9 cellular contexts compared by ENCODE assay signal in the genomic region with DNA sequence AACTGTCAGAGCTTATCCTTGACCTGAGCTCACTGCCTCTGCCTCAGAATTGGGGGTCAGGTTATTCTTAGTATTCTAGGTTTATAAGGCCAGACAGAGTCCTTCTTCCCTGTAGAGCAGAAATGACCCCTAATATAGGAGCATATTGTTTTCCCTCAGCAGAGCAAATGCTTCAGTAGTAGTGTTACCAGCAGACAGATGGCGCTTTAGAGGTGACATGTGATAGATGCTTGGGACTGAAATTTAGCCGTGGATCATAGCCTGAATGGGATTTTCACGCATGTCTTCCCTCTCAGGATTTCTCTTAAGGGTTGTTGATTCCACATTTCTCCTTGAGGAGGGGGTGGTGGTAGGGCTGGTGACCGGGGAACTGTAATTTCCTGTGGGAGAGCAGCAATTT. TPM values are rescaled to one million over a fixed set of nuclear protein-coding genes. Genes with fewer than 3 reads are reported as not detected.
DNase-seq lines count a peak whose midpoint lies in the region; ATAC-seq, FAIRE-seq and TF ChIP-seq lines count a peak whose summit lies in the region.
"Had no signal": no experiment of that assay in that cellular context is flagged by ENCODE, and none has a peak within 500 bp of the region (broad histone marks: within the 10 kb centered on the region; RNA-seq: fewer than 3 reads in every experiment).

No MANE protein-coding gene starts in this region.

- CTCF ChIA-PET in HEK293T (lab: Yijun Ruan, JAX) = interaction anchor here (1.0 to 2.4 kb wide), 4 partner anchors 13 to 39 kb away, joined by 4 to 20 read pairs (median 9); no protein-coding TSS in a partner anchor

- no peaks in the 10 kb centered on the region for H3K9me1 ChIP-seq in keratinocyte (ENCODE audit: control insufficient read depth, extremely low read depth, insufficient read depth, low read length)

- peaks cover 0 to 4% of the 10 kb centered on the region in 2 experiments for H3K36me3 ChIP-seq in keratinocyte (ENCODE audit: control insufficient read depth in 2 of 2, extremely low read depth in 1 of 2, insufficient read depth in 2 of 2, low read length in 2 of 2)

- peaks cover 4% of the 10 kb centered on the region for H4K20me1 ChIP-seq in keratinocyte (ENCODE audit: control insufficient read depth, extremely low read depth, insufficient read depth, low read length)

- H3K9ac ChIP-seq in keratinocyte (ENCODE audit: control insufficient read depth, extremely low read depth, insufficient read depth, low read length) = no peak overlapping the region

- FAIRE-seq in keratinocyte (lab: Jason Lieb, UNC) = no peak

- no peaks in the 10 kb centered on the region for H3K27me3 ChIP-seq in keratinocyte (ENCODE audit: control insufficient read depth, extremely low read depth, insufficient read depth, low read length)

- POLR2A ChIA-PET in HEK293T (lab: Yijun Ruan, JAX) = no interaction called here

- peak; percentile 46 to 62 (median 53) for TF ChIP-seq CTCF in keratinocyte (optimal IDR thresholded peaks at IDR 0.05 in 1 of 3, IDR thresholded peaks at IDR 0.05 in 1 of 3, conservative IDR thresholded peaks at IDR 0.05 in 1 of 3; ENCODE audit: extremely low read depth in 1 of 3, insufficient read depth in 2 of 3, low read length in 3 of 3)

- H3K79me2 ChIP-seq in keratinocyte (ENCODE audit: control insufficient read depth, insufficient read depth, low read length) = peaks cover 23% of the 10 kb centered on the region

- ATAC-seq in GM18511 (IDR thresholded peaks at IDR 0.05; ENCODE audit: unreplicated experiment) = no peak
- ATAC-seq in HG03342 (IDR thresholded peaks at IDR 0.05; ENCODE audit: unreplicated experiment) = no peak

- no peak overlapping the region for H2AFZ ChIP-seq in keratinocyte (ENCODE audit: control insufficient read depth, low read length)

- H3K9me3 ChIP-seq in keratinocyte (ENCODE audit: control insufficient read depth, low read depth, low read length) = no peaks in the 10 kb centered on the region

- H3K27ac ChIP-seq in keratinocyte (ENCODE audit: control insufficient read depth, insufficient read depth, low read length) = no peak overlapping the region

- peak; percentile 43 for DNase-seq in COLO829 (ENCODE audit: low spot score)
- DNase-seq in HEK293T (ENCODE audit: extremely low spot score) = peak; percentile 54
- peak; percentile 43 for DNase-seq in SW480 (ENCODE audit: low spot score)
- DNase-seq in keratinocyte (ENCODE audit: low read depth, low spot score) = no peak
- DNase-seq in NCI-H510A (lab: John Stamatoyannopoulos, UW) = no peak
- no peak for DNase-seq in NCI-H774 (lab: John Stamatoyannopoulos, UW)
- DNase-seq: NCI-H2107 had no signal

- no peak overlapping the region for H3K4me2 ChIP-seq in keratinocyte (ENCODE audit: control insufficient read depth, extremely low read depth, insufficient read depth, low read depth, low read length)

- H3K4me1 ChIP-seq in keratinocyte (ENCODE audit: control insufficient read depth, extremely low read depth, insufficient read depth, low read length) = peaks cover 17% of the 10 kb centered on the region

- dilution Hi-C loops in keratinocyte (cut with MboI; ENCODE audit: extremely low pct_ligation_motif_present, low sequenced_read_pairs) = no loop called here

- no peak overlapping the region for H3K4me3 ChIP-seq in keratinocyte (ENCODE audit: control insufficient read depth in 2 of 3, extremely low read depth in 1 of 3, insufficient read depth in 2 of 3, low read depth in 1 of 3, low read length in 3 of 3)

TF ChIP-seq in HEK293T, 16 proteins besides CTCF, POLR2A, EP300 and RAD21:
- TF ChIP-seq, protein P1, sequence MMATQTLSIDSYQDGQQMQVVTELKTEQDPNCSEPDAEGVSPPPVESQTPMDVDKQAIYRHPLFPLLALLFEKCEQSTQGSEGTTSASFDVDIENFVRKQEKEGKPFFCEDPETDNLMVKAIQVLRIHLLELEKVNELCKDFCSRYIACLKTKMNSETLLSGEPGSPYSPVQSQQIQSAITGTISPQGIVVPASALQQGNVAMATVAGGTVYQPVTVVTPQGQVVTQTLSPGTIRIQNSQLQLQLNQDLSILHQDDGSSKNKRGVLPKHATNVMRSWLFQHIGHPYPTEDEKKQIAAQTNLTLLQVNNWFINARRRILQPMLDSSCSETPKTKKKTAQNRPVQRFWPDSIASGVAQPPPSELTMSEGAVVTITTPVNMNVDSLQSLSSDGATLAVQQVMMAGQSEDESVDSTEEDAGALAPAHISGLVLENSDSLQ (IDR thresholded peaks at IDR 0.05) = 0 out of 2 replicates have a peak, but pooled peaks have one; percentile 35
- TF ChIP-seq TARDBP (IDR thresholded peaks at IDR 0.05) (no peak), L3MBTL2 (conservative IDR thresholded peaks at IDR 0.05) (no peak)

RNA-seq across cellular contexts. Expression of a gene that starts 24.5 kb away (rescaled TPM):
- 10.9 to 13.5 TPM (median 13.0 TPM) in 3 replicates for polyA plus RNA-seq in keratinocyte
- 7.1 TPM for polyA plus RNA-seq in keratinocyte (2011; ENCODE audit: low read depth)
- polyA plus RNA-seq in keratinocyte (2011; cell fraction: cytosol; rRNA removed) = 9.4 and 10.5 TPM in 2 replicates
- polyA plus RNA-seq in keratinocyte (2011; cell fraction: nucleus; rRNA removed) = 27.9 and 35.6 TPM in 2 replicates
- 7.8 and 19.4 TPM in 2 replicates for polyA plus RNA-seq in keratinocyte (2012; ENCODE audit: low replicate concordance)
- 15.5 to 39.2 TPM (median 19.8 TPM) in 3 replicates for polyA minus RNA-seq in keratinocyte
- polyA minus RNA-seq in keratinocyte (2011; cell fraction: cytosol; rRNA and poly(A)+ RNA removed) = 10.0 TPM
- polyA minus RNA-seq in keratinocyte (2011; cell fraction: nucleus; rRNA and poly(A)+ RNA removed) = 13.6 and 31.1 TPM in 2 replicates

Comparison
In these comparisons a context has a peak if more than half of its experiments do, and no peak if none do; other contexts are left out.
1. DNase-seq: peak in COLO829 (single experiment), HEK293T (single experiment) and SW480 (single experiment); none in keratinocyte (single experiment), NCI-H510A (single experiment) and NCI-H774 (single experiment).